Comparison of ENCODE assay signal across 13 cellular contexts in genomic region chr11:110086892-110087309, GRCh38. TPM values are rescaled to one million over a fixed set of nuclear protein-coding genes. Genes with fewer than 3 reads are reported as not detected.
DNase-seq lines count a peak whose midpoint lies in the region; ATAC-seq, FAIRE-seq and TF ChIP-seq lines count a peak whose summit lies in the region.
"Had no signal": no experiment of that assay in that cellular context is flagged by ENCODE, and none has a peak within 500 bp of the region (broad histone marks: within the 10 kb centered on the region; RNA-seq: fewer than 3 reads in every experiment).

No MANE protein-coding gene starts in this region.

- peak; percentile 48 for FAIRE-seq in GM12891 (lab: Jason Lieb, UNC)

- CTCF ChIA-PET in activated CD8-positive, alpha-beta memory T cell treated with anti-CD3 and anti-CD28 coated beads, Interleukin-2, amount 10 ng/mL, durations not matched to agents 7 days and 5 days (lab: Charles Lee), result no interaction called here

- no peak overlapping the region for H3K27ac Mint-ChIP-seq in activated CD8-positive, alpha-beta memory T cell treated with anti-CD3 and anti-CD28 coated beads, Interleukin-2, amount 10 ng/mL, durations not matched to agents 7 days and 5 days
- H3K27ac Mint-ChIP-seq: WTC11 had no signal

- no peak for TF ChIP-seq POLR2A in GM12891 (IDR thresholded peaks at IDR 0.05; ENCODE audit: low read depth, low read length)

- in situ Hi-C loops in SK-MEL-5 (cut with HindIII; ENCODE audit: low pct_unique_long_range_greater_than_20kb, low sequenced_read_pairs), result no loop called here

- no peak overlapping the region for H3K9ac ChIP-seq in fibroblast of lung (ENCODE audit: insufficient read depth, low read length)

- H2AFZ ChIP-seq in fibroblast of lung (ENCODE audit: low read length), result no peak overlapping the region

- peaks cover 7% of the 10 kb centered on the region for H3K4me1 Mint-ChIP-seq in activated CD8-positive, alpha-beta memory T cell treated with anti-CD3 and anti-CD28 coated beads, Interleukin-2, amount 10 ng/mL, durations not matched to agents 7 days and 5 days

- H4K20me1 ChIP-seq in fibroblast of lung (ENCODE audit: control insufficient read depth, extremely low read depth, insufficient read depth, low read length), result no peaks in the 10 kb centered on the region

- H3K4me3 ChIP-seq in fibroblast of lung (replicated peaks in 1 of 4; ENCODE audit: control extremely low read depth in 1 of 4, insufficient read depth in 1 of 4, low read depth in 3 of 4, low read length in 4 of 4), result no peak overlapping the region
- no peak overlapping the region for H3K4me3 ChIP-seq in skeletal muscle cell (ENCODE audit: low read depth, low read length)
- no peak overlapping the region for H3K4me3 ChIP-seq in WERI-Rb-1 (ENCODE audit: low read depth, low read length)
- H3K4me3 ChIP-seq: right atrium auricular region, upper lobe of left lung had no signal

- no peaks in the 10 kb centered on the region for H3K27me3 ChIP-seq in fibroblast of lung (ENCODE audit: control insufficient read depth, insufficient read depth, low read length)
- no peaks in the 10 kb centered on the region for H3K27me3 ChIP-seq in WERI-Rb-1 (ENCODE audit: insufficient read depth, low read depth, severe bottlenecking)
- H3K27me3 ChIP-seq: right atrium auricular region, upper lobe of left lung had no signal

- no peaks in the 10 kb centered on the region for H3K79me2 ChIP-seq in fibroblast of lung (ENCODE audit: control insufficient read depth, insufficient read depth, low read length)

- H3K4me3 Mint-ChIP-seq in activated CD8-positive, alpha-beta memory T cell treated with anti-CD3 and anti-CD28 coated beads, Interleukin-2, amount 10 ng/mL, durations not matched to agents 7 days and 5 days, result no peak overlapping the region
- H3K4me3 Mint-ChIP-seq: WTC11 had no signal

- no peak for DNase-seq in GM12891 (ENCODE audit: insufficient read length, low spot score)
- peak; percentile 78 for DNase-seq in SK-MEL-5 (ENCODE audit: low read depth, low spot score)
- DNase-seq in fibroblast of lung (ENCODE audit: low read depth in 2 of 2), result peak; percentile 37 to 62
- peak; percentile 69 for DNase-seq in skeletal muscle cell (ENCODE audit: low read depth)
- no peak for DNase-seq in activated CD8-positive, alpha-beta memory T cell treated with anti-CD3 and anti-CD28 coated beads, Interleukin-2, amount 50 U/mL, for 4 hours
- DNase-seq in WERI-Rb-1, result no peak
- no peak for DNase-seq in activated CD4-positive, CD25-positive, alpha-beta regulatory T cell (lab: John Stamatoyannopoulos, UW)
- no peak for DNase-seq in activated CD8-positive, alpha-beta memory T cell treated with anti-CD3 and anti-CD28 coated beads, Interleukin-2, amount 10 ng/mL, durations not matched to agents 7 days and 5 days
- DNase-seq: midbrain, NCI-H2029 had no signal

- ATAC-seq in activated CD8-positive, alpha-beta memory T cell treated with anti-CD3 and anti-CD28 coated beads, Interleukin-2, amount 10 ng/mL, durations not matched to agents 7 days and 5 days, result no peak
- ATAC-seq: WTC11 had no signal

- H3K27ac ChIP-seq in fibroblast of lung (ENCODE audit: insufficient read depth, low read length) (no peak overlapping the region), WERI-Rb-1 (no peak overlapping the region)
- H3K27ac ChIP-seq: right atrium auricular region had no signal

- TF ChIP-seq CTCF in fibroblast of lung (conservative IDR thresholded peaks at IDR 0.05 in 1 of 2, IDR thresholded peaks at IDR 0.05 in 1 of 2; ENCODE audit: low read depth in 1 of 2, low read length in 2 of 2) (no peak), WERI-Rb-1 (IDR thresholded peaks at IDR 0.05; ENCODE audit: low read depth, low read length) (no peak)

- H3K9me3 ChIP-seq in fibroblast of lung (ENCODE audit: control insufficient read depth, insufficient read depth, low read depth, low read length) (no peaks in the 10 kb centered on the region), WERI-Rb-1 (ENCODE audit: severe bottlenecking) (no peaks in the 10 kb centered on the region)
- H3K9me3 ChIP-seq: right atrium auricular region, upper lobe of left lung had no signal

- peaks cover 41% of the 10 kb centered on the region for H3K27me3 Mint-ChIP-seq in activated CD8-positive, alpha-beta memory T cell treated with anti-CD3 and anti-CD28 coated beads, Interleukin-2, amount 10 ng/mL, durations not matched to agents 7 days and 5 days

- H3K4me1 ChIP-seq in fibroblast of lung (ENCODE audit: control insufficient read depth, extremely low read depth, insufficient read depth, low read length), result peaks cover under 1% of the 10 kb centered on the region

- peaks cover 4% of the 10 kb centered on the region for H3K36me3 Mint-ChIP-seq in activated CD8-positive, alpha-beta memory T cell treated with anti-CD3 and anti-CD28 coated beads, Interleukin-2, amount 10 ng/mL, durations not matched to agents 7 days and 5 days
- H3K36me3 Mint-ChIP-seq: WTC11 had no signal

- H3K36me3 ChIP-seq in fibroblast of lung (ENCODE audit: control insufficient read depth, insufficient read depth, low read length) (no peaks in the 10 kb centered on the region), WERI-Rb-1 (no peaks in the 10 kb centered on the region)
- H3K36me3 ChIP-seq: right atrium auricular region, upper lobe of left lung had no signal

- H3K4me2 ChIP-seq in fibroblast of lung (ENCODE audit: extremely low read depth, insufficient read depth, low read length), result no peak overlapping the region

- H3K9me3 Mint-ChIP-seq in activated CD8-positive, alpha-beta memory T cell treated with anti-CD3 and anti-CD28 coated beads, Interleukin-2, amount 10 ng/mL, durations not matched to agents 7 days and 5 days (ENCODE audit: low read depth), result no peaks in the 10 kb centered on the region
- H3K9me3 Mint-ChIP-seq: WTC11 had no signal

TF ChIP-seq in GM12891, 5 proteins besides CTCF, POLR2A, EP300 and RAD21:
- TF ChIP-seq POLR2AphosphoS5 (IDR thresholded peaks at IDR 0.05; ENCODE audit: low read depth, low read length), result no peak
- no peak for TF ChIP-seq SPI1 (IDR thresholded peaks at IDR 0.05; ENCODE audit: low read depth, low read length)
- TF ChIP-seq TAF1 (IDR thresholded peaks at IDR 0.05; ENCODE audit: low read depth, low read length), result no peak
- no peak for TF ChIP-seq PAX5 (IDR thresholded peaks at IDR 0.05; ENCODE audit: insufficient read depth, low read length, severe bottlenecking)
- TF ChIP-seq POU2F2 (IDR thresholded peaks at IDR 0.05; ENCODE audit: low read depth, low read length), result no peak

RNA-seq across cellular contexts. Expression of gene ZC3H12C, which starts 6.3 kb away (rescaled TPM):
- 6.0 TPM for polyA plus RNA-seq in GM12891 (2012; ENCODE audit: low read depth, missing spikeins)
- 8.9 and 9.8 TPM in 2 replicates for total RNA-seq in SK-MEL-5 (2014; rRNA removed; shearing (Covaris generic))
- polyA plus RNA-seq in SK-MEL-5 (2015; cell fraction: cytosol; rRNA removed), result 3.7 and 6.3 TPM in 2 replicates
- polyA plus RNA-seq in SK-MEL-5 (2015; cell fraction: nucleus; rRNA removed), result 8.6 and 9.3 TPM in 2 replicates
- 8.5 and 10.1 TPM in 2 replicates for total RNA-seq in fibroblast of lung
- polyA plus RNA-seq in fibroblast of lung, result 7.2 and 8.2 TPM in 2 replicates
- polyA plus RNA-seq in fibroblast of lung (2012), result 3.0 and 3.3 TPM in 2 replicates
- 6.0 and 10.0 TPM in 2 replicates for polyA minus RNA-seq in fibroblast of lung (ENCODE audit: low replicate concordance)
- total RNA-seq in activated CD8-positive, alpha-beta memory T cell treated with anti-CD3 and anti-CD28 coated beads, Interleukin-2, amount 10 ng/mL, durations not matched to agents 7 days and 5 days, result 10 to 100 TPM in 1 of 2 experiments, 1 to 10 TPM in 1; 2.8 to 12.2 TPM

Comparison
In these comparisons a context has a peak if more than half of its experiments do, and no peak if none do; other contexts are left out.
1. DNase-seq: peak in SK-MEL-5 (single experiment), fibroblast of lung (2 of 2) and skeletal muscle cell (single experiment); none in GM12891 (single experiment), activated CD8-positive, alpha-beta memory T cell treated with anti-CD3 and anti-CD28 coated beads, Interleukin-2, amount 50 U/mL, for 4 hours (single experiment), WERI-Rb-1 (single experiment), activated CD4-positive, CD25-positive, alpha-beta regulatory T cell (0 of 4) and activated CD8-positive, alpha-beta memory T cell treated with anti-CD3 and anti-CD28 coated beads, Interleukin-2, amount 10 ng/mL, durations not matched to agents 7 days and 5 days (single experiment).